ENCODE assay signal across 26 cellular contexts in the genomic region with DNA sequence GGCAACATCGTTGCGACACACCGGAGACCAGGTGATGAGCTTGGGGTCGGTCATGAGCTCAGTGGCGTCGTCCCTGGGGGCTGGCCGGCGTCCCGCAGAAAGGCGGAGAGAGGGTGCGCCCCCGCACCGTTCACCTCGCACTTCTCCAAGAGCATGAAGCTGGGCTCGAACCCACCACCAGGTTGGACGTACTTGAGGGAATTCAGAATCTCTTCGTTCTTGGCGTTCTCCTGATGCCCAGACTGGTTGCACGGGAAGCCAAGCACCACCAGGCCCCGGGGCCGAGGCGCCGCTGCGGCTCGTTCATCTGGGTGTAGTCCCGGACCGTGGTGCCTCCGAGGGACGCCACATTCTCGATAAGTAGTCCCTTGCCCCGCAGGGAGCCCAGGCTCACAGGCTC.
"Had no signal": no experiment of that assay in that cellular context is flagged by ENCODE, and none has a peak within 500 bp of the region (broad histone marks: within the 10 kb centered on the region; RNA-seq: fewer than 3 reads in every experiment).

No MANE protein-coding gene starts in this region.

- H3K27ac ChIP-seq: left lung, lower lobe of right lung, neural progenitor cell, neutrophil, parathyroid adenoma, psoas muscle, sigmoid colon, stomach, thoracic aorta, tibial artery, upper lobe of right lung had no signal

- H3K36me3 Mint-ChIP-seq: naive thymus-derived CD8-positive, alpha-beta T cell; neural progenitor cell; stimulated activated naive B cell treated with anti-CD40 and anti-IgM and Interleukin-4, amounts not matched to agents 10 μg/mL and 1 μg/mL and 100 μg/mL, for 72 hours had no signal

- H3K9me3 ChIP-seq: lower lobe of right lung, neutrophil, psoas muscle, sigmoid colon, stomach, thoracic aorta, tibial artery, upper lobe of right lung had no signal

- H3K27ac Mint-ChIP-seq: naive thymus-derived CD8-positive, alpha-beta T cell; nephron; neural progenitor cell; stimulated activated naive B cell treated with anti-CD40 and anti-IgM and Interleukin-4, amounts not matched to agents 10 μg/mL and 1 μg/mL and 100 μg/mL, for 72 hours had no signal

- H3K4me3 ChIP-seq: left lung, lower lobe of right lung, neural progenitor cell, psoas muscle, sigmoid colon, smooth muscle cell, stomach, thoracic aorta, tibial artery, upper lobe of right lung had no signal

- H3K4me1 ChIP-seq: left lung, lower lobe of right lung, neural progenitor cell, parathyroid adenoma, psoas muscle, upper lobe of right lung had no signal

- ATAC-seq: left colon; left lung; lower lobe of right lung; naive thymus-derived CD8-positive, alpha-beta T cell; psoas muscle; stimulated activated naive B cell treated with anti-CD40 and anti-IgM and Interleukin-4, amounts not matched to agents 10 μg/mL and 1 μg/mL and 100 μg/mL, for 72 hours; stimulated activated naive CD8-positive, alpha-beta T cell treated with anti-CD3 and anti-CD28 coated beads, Interleukin-15, Interleukin-2, amounts not matched to agents 100 U/mL and 50 U/mL, for 24 hours; upper lobe of right lung had no signal

- H3K36me3 ChIP-seq: left lung, lower lobe of right lung, neural progenitor cell, neutrophil, sigmoid colon, stomach, thoracic aorta, tibial artery, upper lobe of right lung had no signal

- H3K9me3 Mint-ChIP-seq: neural progenitor cell had no signal

- H3K27me3 Mint-ChIP-seq: naive thymus-derived CD8-positive, alpha-beta T cell; stimulated activated naive B cell treated with anti-CD40 and anti-IgM and Interleukin-4, amounts not matched to agents 10 μg/mL and 1 μg/mL and 100 μg/mL, for 72 hours had no signal

- H3K4me1 Mint-ChIP-seq: naive thymus-derived CD8-positive, alpha-beta T cell; nephron; neural progenitor cell; stimulated activated naive B cell treated with anti-CD40 and anti-IgM and Interleukin-4, amounts not matched to agents 10 μg/mL and 1 μg/mL and 100 μg/mL, for 72 hours had no signal

- H3K27me3 ChIP-seq: left lung, neural progenitor cell, neutrophil, sigmoid colon, stomach, tibial artery, upper lobe of right lung had no signal

- H3K4me3 Mint-ChIP-seq: naive thymus-derived CD8-positive, alpha-beta T cell; nephron; neural progenitor cell; stimulated activated naive B cell treated with anti-CD40 and anti-IgM and Interleukin-4, amounts not matched to agents 10 μg/mL and 1 μg/mL and 100 μg/mL, for 72 hours had no signal

- DNase-seq: hippocampal formation; left colon; lower lobe of right lung; mammary epithelial cell; mesenchymal stem cell; naive thymus-derived CD8-positive, alpha-beta T cell; occipital lobe; sigmoid colon; stimulated activated CD4-positive, alpha-beta T cell treated with anti-CD3 and anti-CD28 coated beads, Interleukin-1b, Interleukin-23, amount 100 ng/mL, for 48 hours; stimulated activated CD4-positive, alpha-beta T cell treated with anti-CD3 and anti-CD28 coated beads, Interleukin-2, amount 100 ng/mL, for 48 hours; stimulated activated CD4-positive, alpha-beta T cell treated with anti-CD3 and anti-CD28 coated beads, Interleukin-4, amount 100 ng/mL, for 4 hours; stimulated activated CD8-positive, alpha-beta memory T cell treated with anti-CD3 and anti-CD28 coated beads, Interleukin-4, amount 100 ng/mL, for 48 hours; stimulated activated naive B cell treated with anti-CD40 and anti-IgM and Interleukin-4, amounts not matched to agents 10 μg/mL and 1 μg/mL and 100 μg/mL, for 72 hours; stimulated activated naive CD8-positive, alpha-beta T cell treated with anti-CD3 and anti-CD28 coated beads, Interleukin-15, Interleukin-2, amounts not matched to agents 100 U/mL and 50 U/mL, for 24 hours; stomach; tibial artery; trophoblast cell; upper lobe of right lung had no signal
